ENCODE assay signal across 8 cellular contexts in the genomic region with DNA sequence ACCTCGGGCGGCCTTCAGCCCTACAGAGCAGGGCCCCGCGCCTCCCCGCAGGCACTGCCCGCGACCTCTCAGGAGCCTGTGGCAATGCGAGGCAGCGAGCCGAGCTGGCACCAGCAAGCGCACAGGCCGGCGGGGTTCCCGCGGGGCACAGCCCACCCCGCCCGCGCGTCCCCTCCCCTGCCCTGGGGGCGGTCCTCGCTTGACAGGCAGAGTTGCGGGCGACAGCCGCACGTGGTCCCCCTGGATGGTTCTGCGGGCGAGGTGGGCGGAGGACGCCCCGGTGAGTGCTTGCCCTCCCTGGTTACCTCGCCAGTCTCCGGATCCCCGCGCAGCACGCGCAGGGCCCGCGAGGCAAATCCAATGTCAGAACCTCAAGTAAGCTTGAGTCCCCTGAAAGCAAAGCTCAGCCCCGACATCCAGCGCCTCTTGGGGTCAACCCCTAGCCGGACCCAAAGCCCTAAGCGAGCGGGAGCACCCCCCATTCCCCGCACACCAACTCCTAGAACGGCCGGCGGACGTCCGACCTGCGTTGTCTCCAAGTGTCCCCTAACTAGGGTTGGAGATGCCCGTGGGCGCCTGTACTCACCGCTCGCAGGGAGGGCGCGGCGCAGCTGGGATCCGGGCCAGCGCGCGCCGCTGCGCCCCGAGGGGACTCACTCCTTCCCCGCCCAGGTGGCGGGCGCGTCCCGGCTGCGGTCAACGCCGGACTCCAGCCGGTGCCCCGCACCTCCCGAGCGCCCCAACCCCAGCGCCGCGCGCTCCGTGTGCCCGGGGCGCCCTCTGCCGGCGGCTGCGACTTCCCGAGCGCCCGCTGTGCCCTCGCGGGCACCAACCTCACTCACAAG. TPM values are rescaled to one million over a fixed set of nuclear protein-coding genes. Genes with fewer than 3 reads are reported as not detected.
DNase-seq lines count a peak whose midpoint lies in the region; ATAC-seq, FAIRE-seq and TF ChIP-seq lines count a peak whose summit lies in the region.

A gene (minus strand): TSS at position 123 of the 845 bp plus-strand sequence. CDS start 1,083 bp downstream, outside the sequence.

- no peak for TF ChIP-seq POLR2A in ovary (IDR thresholded peaks at IDR 0.05)

- H3K27ac ChIP-seq in ovary, result no peak within 1 kb of the TSS

- DNase-seq in ELR (ENCODE audit: low read depth) (peak; percentile 25), HTR-8/SVneo (ENCODE audit: insufficient read length, low spot score) (peak; percentile 48), mucosa of descending colon (peak in 2 of 3 donors; percentile 56 to 61), NCI-H2107 treated with DMSO at 0.1 percent for 48 hours (lab: John Stamatoyannopoulos, UW; ENCODE audit: unreplicated experiment) (no peak), ovary (no peak)
- peak; percentile 60 to 68 for DNase-seq in activated CD4-positive, alpha-beta T cell treated with anti-CD3 and anti-CD28 coated beads, Interleukin-2, amount 50 U/mL, for 48 hours
- peak; percentile 17 for DNase-seq in effector CD4-positive, alpha-beta T cell
- DNase-seq in stimulated activated naive B cell treated with anti-CD40 and anti-IgM and Interleukin-4, amounts not matched to agents 10 μg/mL and 1 μg/mL and 100 μg/mL, for 72 hours, result no peak

- peak; percentile 92 for ATAC-seq in mucosa of descending colon
- ATAC-seq in stimulated activated naive B cell treated with anti-CD40 and anti-IgM and Interleukin-4, amounts not matched to agents 10 μg/mL and 1 μg/mL and 100 μg/mL, for 72 hours (replicated peaks), result peak; percentile 74 to 82

- H3K27me3 Mint-ChIP-seq in stimulated activated naive B cell treated with anti-CD40 and anti-IgM and Interleukin-4, amounts not matched to agents 10 μg/mL and 1 μg/mL and 100 μg/mL, for 72 hours, result peaks cover 45 to 60% of the 10 kb centered on the region in 2 donors

- peak; percentile 70 for TF ChIP-seq CTCF in mucosa of descending colon (IDR thresholded peaks at IDR 0.05)
- TF ChIP-seq CTCF in ovary (IDR thresholded peaks at IDR 0.05), result no peak

- H3K4me1 ChIP-seq in mucosa of descending colon (ENCODE audit: low read depth) (no peaks in the 10 kb centered on the region), ovary (ENCODE audit: insufficient read depth) (no peaks in the 10 kb centered on the region)

- 1 to 2% (median 1%) methylated on average over 25 to 91 of the region's 91 CpGs for WGBS in ovary, 3 donors

- H3K4me1 Mint-ChIP-seq in stimulated activated naive B cell treated with anti-CD40 and anti-IgM and Interleukin-4, amounts not matched to agents 10 μg/mL and 1 μg/mL and 100 μg/mL, for 72 hours, result peaks cover 4 to 5% of the 10 kb centered on the region in 2 donors

- no peak for TF ChIP-seq EP300 in ovary (IDR thresholded peaks at IDR 0.05)

- no peaks in the 10 kb centered on the region for H3K36me3 ChIP-seq in mucosa of descending colon (ENCODE audit: low read depth)
- no peaks in the 10 kb centered on the region for H3K36me3 ChIP-seq in ovary

- H3K9me3 ChIP-seq in mucosa of descending colon, result no peaks in the 10 kb centered on the region
- H3K9me3 ChIP-seq in ovary, result no peaks in the 10 kb centered on the region

- intact Hi-C loops in mucosa of descending colon (cut with DNase I, micrococcal nuclease), result loop anchor here (10.0 kb wide), 1 partner anchor 489 kb away; no protein-coding TSS in a partner anchor
- intact Hi-C loops in ovary (cut with DNase I), result loop anchor here in 1 of 4 donors (10.0 kb wide), 1 partner anchor 489 kb away; no protein-coding TSS in a partner anchor

- no peaks in the 10 kb centered on the region for H3K36me3 Mint-ChIP-seq in stimulated activated naive B cell treated with anti-CD40 and anti-IgM and Interleukin-4, amounts not matched to agents 10 μg/mL and 1 μg/mL and 100 μg/mL, for 72 hours

- H3K9me3 Mint-ChIP-seq in stimulated activated naive B cell treated with anti-CD40 and anti-IgM and Interleukin-4, amounts not matched to agents 10 μg/mL and 1 μg/mL and 100 μg/mL, for 72 hours, result no peaks in the 10 kb centered on the region

- peak within 1 kb of the TSS; percentile 21 to 39 for H3K4me3 Mint-ChIP-seq in stimulated activated naive B cell treated with anti-CD40 and anti-IgM and Interleukin-4, amounts not matched to agents 10 μg/mL and 1 μg/mL and 100 μg/mL, for 72 hours

- no peaks in the 10 kb centered on the region for H3K27me3 ChIP-seq in ovary

- H3K4me3 ChIP-seq in mucosa of descending colon (no peak within 1 kb of the TSS), ovary (no peak within 1 kb of the TSS)

- no peak for FAIRE-seq in HTR-8/SVneo (lab: Jason Lieb, UNC)

- H3K27ac Mint-ChIP-seq in stimulated activated naive B cell treated with anti-CD40 and anti-IgM and Interleukin-4, amounts not matched to agents 10 μg/mL and 1 μg/mL and 100 μg/mL, for 72 hours, result no peak within 1 kb of the TSS

RNA-seq across cellular contexts. Expression of the gene that starts here (rescaled TPM):
- total RNA-seq in mucosa of descending colon (under 1 TPM in 1 of 3 donors, not detected in 2; 0.09 TPM), ovary (under 1 TPM in 6 of 7 donors, not detected in 1; 0.10 to 0.23 (median 0.15) TPM)
- under 1 TPM; 0.10 to 0.42 TPM for polyA plus RNA-seq in ovary

Comparison
In these comparisons a context has a peak if more than half of its experiments do, and no peak if none do; other contexts are left out.
1. Peak in DNase-seq and ATAC-seq in mucosa of descending colon; RNA of the gene not detected or under 1 TPM.
2. DNase-seq: peak in ELR (single experiment), HTR-8/SVneo (single experiment), activated CD4-positive, alpha-beta T cell treated with anti-CD3 and anti-CD28 coated beads, Interleukin-2, amount 50 U/mL, for 48 hours (2 of 2) and effector CD4-positive, alpha-beta T cell (single experiment); none in stimulated activated naive B cell treated with anti-CD40 and anti-IgM and Interleukin-4, amounts not matched to agents 10 μg/mL and 1 μg/mL and 100 μg/mL, for 72 hours (single experiment), NCI-H2107 treated with DMSO at 0.1 percent for 48 hours (single experiment) and ovary (0 of 5).